14 cellular contexts compared by ENCODE assay signal in genomic region chr9:128712451-128713410, GRCh38. TPM values are rescaled to one million over a fixed set of nuclear protein-coding genes. Genes with fewer than 3 reads are reported as not detected.
A peak's percentile ranks its signal among the peaks of the same experiment; 100 is the strongest.
DNase-seq lines count a peak whose midpoint lies in the region; ATAC-seq and TF ChIP-seq lines count a peak whose summit lies in the region.
"Had no signal": no experiment of that assay in that cellular context is flagged by ENCODE, and none has a peak within 500 bp of the region (broad histone marks: within the 10 kb centered on the region; RNA-seq: fewer than 3 reads in every experiment).

No MANE protein-coding gene starts in this region.

- peaks cover 29% of the 10 kb centered on the region for H3K36me3 Mint-ChIP-seq in endodermal cell (ENCODE audit: low read depth)

- H3K36me3 ChIP-seq in RWPE2 (ENCODE audit: low read depth) = no peaks in the 10 kb centered on the region; the same call in 1 of the 2 replicates
- H3K36me3 ChIP-seq in endodermal cell (ENCODE audit: control insufficient read depth, insufficient read depth, low read length) = peaks cover 16% of the 10 kb centered on the region
- H3K36me3 ChIP-seq: MG63, Peyer's patch had no signal

- H3K27ac ChIP-seq in RWPE2 (ENCODE audit: poor library complexity, severe bottlenecking) (no peak overlapping the region), endodermal cell (ENCODE audit: low read depth, low read length) (no peak overlapping the region)
- H3K27ac ChIP-seq: Peyer's patch had no signal

- H3K4me1 ChIP-seq in RWPE2 (ENCODE audit: insufficient read depth, poor library complexity, severe bottlenecking) = no peaks in the 10 kb centered on the region
- H3K4me1 ChIP-seq in endodermal cell (ENCODE audit: control insufficient read depth, insufficient read depth, low read length) = no peaks in the 10 kb centered on the region
- H3K4me1 ChIP-seq: Caco-2, Peyer's patch had no signal

- H3K27ac Mint-ChIP-seq in endodermal cell = no peak overlapping the region
- H3K27ac Mint-ChIP-seq: effector memory CD8-positive, alpha-beta T cell had no signal

- H3K9ac ChIP-seq in endodermal cell (ENCODE audit: extremely low read depth, low read length, poor library complexity, severe bottlenecking) = no peak overlapping the region

- no peak overlapping the region for H3K4me3 ChIP-seq in RWPE2 (ENCODE audit: severe bottlenecking)
- H3K4me3 ChIP-seq in endodermal cell (ENCODE audit: low read length) = no peak overlapping the region
- H3K4me3 ChIP-seq: MG63, Peyer's patch, smooth muscle cell had no signal

- TF ChIP-seq CTCF in RWPE2 (IDR thresholded peaks at IDR 0.05; ENCODE audit: poor library complexity, severe bottlenecking) = no peak
- TF ChIP-seq CTCF in endodermal cell (conservative IDR thresholded peaks at IDR 0.05) = no peak

- intact Hi-C loops in sciatic nerve (cut with DNase I) = no loop called here

- no peaks in the 10 kb centered on the region for H3K9me3 Mint-ChIP-seq in endodermal cell
- H3K9me3 Mint-ChIP-seq: central memory CD8-positive, alpha-beta T cell; effector memory CD8-positive, alpha-beta T cell had no signal

- ATAC-seq in RWPE2 (ENCODE audit: low read depth) = no peak; the same call in 2 of the 3 replicates
- ATAC-seq in sciatic nerve = no peak
- ATAC-seq in GM19452 (IDR thresholded peaks at IDR 0.05; ENCODE audit: unreplicated experiment) = no peak
- ATAC-seq: effector memory CD8-positive, alpha-beta T cell had no signal

- no peaks in the 10 kb centered on the region for H3K27me3 Mint-ChIP-seq in endodermal cell (ENCODE audit: insufficient read depth)
- H3K27me3 Mint-ChIP-seq: central memory CD8-positive, alpha-beta T cell; effector memory CD8-positive, alpha-beta T cell had no signal

- no peak overlapping the region for H3K4me3 Mint-ChIP-seq in endodermal cell
- H3K4me3 Mint-ChIP-seq: central memory CD8-positive, alpha-beta T cell; effector memory CD8-positive, alpha-beta T cell had no signal

- no peaks in the 10 kb centered on the region for H3K27me3 ChIP-seq in RWPE2 (ENCODE audit: insufficient read depth, poor library complexity, severe bottlenecking)
- no peaks in the 10 kb centered on the region for H3K27me3 ChIP-seq in endodermal cell (ENCODE audit: control insufficient read depth, insufficient read depth, low read length, poor library complexity, severe bottlenecking)
- H3K27me3 ChIP-seq: MG63, Peyer's patch had no signal

- H3K4me1 Mint-ChIP-seq in endodermal cell = no peaks in the 10 kb centered on the region
- H3K4me1 Mint-ChIP-seq: central memory CD8-positive, alpha-beta T cell had no signal

- WGBS in endodermal cell (ENCODE audit: insufficient coverage in 1 of 2, insufficient read length in 1 of 2), 2 experiments = 94 to 98% methylated on average over 17 to 26 of the region's 26 CpGs

- DNase-seq in RWPE2 (ENCODE audit: low spot score) = peak; percentile 56
- peak; percentile 38 for DNase-seq in endodermal cell
- DNase-seq in sciatic nerve (ENCODE audit: low spot score) = peak; percentile 46
- DNase-seq in GM19240 (ENCODE audit: insufficient read length, low spot score) = no peak
- DNase-seq: activated effector memory CD4-positive, alpha-beta T cell treated with anti-CD3 and anti-CD28 coated beads, Interleukin-2, amount 50 U/mL, for 16 hours; amygdala; effector memory CD8-positive, alpha-beta T cell; MG63; NCI-H146 had no signal

- H3K9me3 ChIP-seq in RWPE2 (ENCODE audit: severe bottlenecking) (no peaks in the 10 kb centered on the region), endodermal cell (ENCODE audit: control insufficient read depth, low read length) (no peaks in the 10 kb centered on the region)
- H3K9me3 ChIP-seq: Caco-2, MG63, Peyer's patch had no signal

RNA-seq across cellular contexts. Expression of gene PKN3, which starts 10.4 kb away (rescaled TPM):
- total RNA-seq in endodermal cell = 10 to 100 TPM; 26.0 to 27.2 TPM
- polyA plus RNA-seq in endodermal cell (2013, experiment 1 of 2) = 17.5 TPM
- 17.8 TPM for polyA plus RNA-seq in endodermal cell (2013, experiment 2 of 2)
- 9.9 TPM for total RNA-seq in sciatic nerve

RNA-seq across cellular contexts. Expression of gene ZDHHC12, which starts 11.2 kb away (rescaled TPM):
- total RNA-seq in endodermal cell = 10 to 100 TPM; 50.5 to 59.6 TPM
- 27.6 TPM for polyA plus RNA-seq in endodermal cell (2013, experiment 1 of 2)
- 26.7 TPM for polyA plus RNA-seq in endodermal cell (2013, experiment 2 of 2)
- 7.4 TPM for total RNA-seq in sciatic nerve

RNA-seq across cellular contexts. Expression of gene SET, which starts 23.7 kb away (rescaled TPM):
- total RNA-seq in endodermal cell = 100 to 1,000 TPM; 762 to 795 TPM
- polyA plus RNA-seq in endodermal cell (2013, experiment 1 of 2) = 715 TPM
- polyA plus RNA-seq in endodermal cell (2013, experiment 2 of 2) = 707 TPM
- total RNA-seq in sciatic nerve = 222 TPM

RNA-seq across cellular contexts. Expression of gene DYNC2I2, which starts 56.1 kb away (rescaled TPM):
- 100 to 1,000 TPM in 1 of 2 donors, 10 to 100 TPM in 1; 87.8 to 119 TPM for total RNA-seq in endodermal cell
- 83.9 TPM for polyA plus RNA-seq in endodermal cell (2013, experiment 1 of 2)
- 77.9 TPM for polyA plus RNA-seq in endodermal cell (2013, experiment 2 of 2)
- 28.4 TPM for total RNA-seq in sciatic nerve

RNA-seq across cellular contexts. Expression of gene ZER1, which starts 59.0 kb away (rescaled TPM):
- 10 to 100 TPM; 33.0 to 33.8 TPM for total RNA-seq in endodermal cell
- polyA plus RNA-seq in endodermal cell (2013, experiment 1 of 2) = 23.8 TPM
- polyA plus RNA-seq in endodermal cell (2013, experiment 2 of 2) = 22.5 TPM
- 40.6 TPM for total RNA-seq in sciatic nerve
